16 cellular contexts compared by ENCODE assay signal in the genomic region with DNA sequence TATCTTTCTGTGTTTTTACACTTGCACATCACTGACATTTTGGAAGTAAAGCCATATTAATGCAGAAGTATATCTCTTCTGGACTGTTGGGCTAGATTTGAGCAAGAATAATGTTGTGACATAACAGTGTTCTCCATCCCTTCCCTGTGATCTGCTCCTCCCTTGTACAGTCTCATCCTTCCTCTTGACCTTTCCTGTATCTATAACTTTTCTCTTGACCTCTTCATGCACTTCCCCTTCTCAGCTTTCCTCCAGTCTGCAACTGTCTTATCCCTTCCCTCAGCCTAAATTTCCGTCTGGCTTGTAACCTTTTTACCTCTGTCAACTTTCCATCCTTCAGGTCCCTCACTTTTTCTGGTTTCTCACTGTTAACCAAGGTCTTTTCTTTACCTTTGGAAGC. TPM values are rescaled to one million over a fixed set of nuclear protein-coding genes. Genes with fewer than 3 reads are reported as not detected.
DNase-seq lines count a peak whose midpoint lies in the region; ATAC-seq, FAIRE-seq and TF ChIP-seq lines count a peak whose summit lies in the region.
"Had no signal": no experiment of that assay in that cellular context is flagged by ENCODE, and none has a peak within 500 bp of the region (broad histone marks: within the 10 kb centered on the region; RNA-seq: fewer than 3 reads in every experiment).

No MANE protein-coding gene starts in this region.

- H3K36me3 ChIP-seq in left ventricle myocardium inferior (peaks cover 14% of the 10 kb centered on the region), OCI-LY1 (ENCODE audit: insufficient read depth, low read length) (peaks cover 68% of the 10 kb centered on the region), K562 (ENCODE audit: control insufficient read depth, insufficient read depth, low read length) (no peaks in the 10 kb centered on the region)
- H3K36me3 ChIP-seq: gastrocnemius medialis had no signal

- in situ Hi-C loops in K562 (cut with MboI), result no loop called here

- no peak for TF ChIP-seq CTCF in left ventricle myocardium inferior (IDR thresholded peaks at IDR 0.05; ENCODE audit: borderline replicate concordance)
- no peak for TF ChIP-seq CTCF in OCI-LY1 (IDR thresholded peaks at IDR 0.05; ENCODE audit: low read length)
- no peak for TF ChIP-seq CTCF in K562 (IDR thresholded peaks at IDR 0.05 in 2 of 3, conservative IDR thresholded peaks at IDR 0.05 in 1 of 3; ENCODE audit: insufficient read depth in 2 of 3, low read depth in 1 of 3, low read length in 3 of 3)

- no peaks in the 10 kb centered on the region for H3K9me1 ChIP-seq in K562 (ENCODE audit: control insufficient read depth, insufficient read depth, low read length)

- TF ChIP-seq POLR2A in K562 (conservative IDR thresholded peaks at IDR 0.05), result no peak

- H3K27ac ChIP-seq in left ventricle myocardium inferior (replicated peaks), result no peak overlapping the region
- H3K27ac ChIP-seq in OCI-LY1 (ENCODE audit: low read depth, low read length, poor library complexity, severe bottlenecking), result peak overlapping the region; percentile 24
- H3K27ac ChIP-seq in K562 (ENCODE audit: extremely low read depth, low read depth, low read length), result no peak overlapping the region
- H3K27ac ChIP-seq: gastrocnemius medialis, VCaP had no signal

- H3K27me3 ChIP-seq in left ventricle myocardium inferior (ENCODE audit: low read depth), result no peaks in the 10 kb centered on the region
- H3K27me3 ChIP-seq in OCI-LY1 (ENCODE audit: insufficient read depth, low read length), result no peaks in the 10 kb centered on the region
- H3K27me3 ChIP-seq in K562 (ENCODE audit: control insufficient read depth in 2 of 2, insufficient read depth in 2 of 2, low read length in 2 of 2), result no peaks in the 10 kb centered on the region
- H3K27me3 ChIP-seq: gastrocnemius medialis had no signal

- H3K9me3 Mint-ChIP-seq in stimulated activated naive B cell treated with anti-CD40 and anti-IgM and Interleukin-4, amounts not matched to agents 10 μg/mL and 1 μg/mL and 100 μg/mL, for 72 hours, result no peaks in the 10 kb centered on the region

- no peak for TF ChIP-seq RAD21 in K562 (CRISPR knock-in tag; conservative IDR thresholded peaks at IDR 0.05 in 1 of 2, IDR thresholded peaks at IDR 0.05 in 1 of 2)

- peak overlapping the region in 1 of 2 donors; percentile 3 for H3K4me3 Mint-ChIP-seq in stimulated activated naive B cell treated with anti-CD40 and anti-IgM and Interleukin-4, amounts not matched to agents 10 μg/mL and 1 μg/mL and 100 μg/mL, for 72 hours

- H3K4me1 Mint-ChIP-seq in stimulated activated naive B cell treated with anti-CD40 and anti-IgM and Interleukin-4, amounts not matched to agents 10 μg/mL and 1 μg/mL and 100 μg/mL, for 72 hours, result peaks cover 31 to 64% of the 10 kb centered on the region in 2 donors

- H3K4me1 ChIP-seq in left ventricle myocardium inferior, result peaks cover 39% of the 10 kb centered on the region
- H3K4me1 ChIP-seq in OCI-LY1 (ENCODE audit: insufficient read depth, low read length, severe bottlenecking), result peaks cover 87% of the 10 kb centered on the region
- peaks cover 0 to 7% of the 10 kb centered on the region in 2 experiments; a peak in 2 of 5 replicates for H3K4me1 ChIP-seq in K562 (replicated peaks in 1 of 2; ENCODE audit: control insufficient read depth in 2 of 2, insufficient read depth in 2 of 2, low read length in 2 of 2)

- no peak overlapping the region for H3K9ac ChIP-seq in OCI-LY1 (ENCODE audit: low read length)
- no peak overlapping the region for H3K9ac ChIP-seq in K562 (ENCODE audit: insufficient read depth in 1 of 2, low read depth in 2 of 2, low read length in 2 of 2)

- H3K9me3 ChIP-seq in left ventricle myocardium inferior (replicated peaks), result peaks cover 10% of the 10 kb centered on the region
- no peaks in the 10 kb centered on the region for H3K9me3 ChIP-seq in OCI-LY1 (ENCODE audit: low read length)
- H3K9me3 ChIP-seq in K562 (replicated peaks; ENCODE audit: control insufficient read depth, insufficient read depth, low read depth, low read length), result no peaks in the 10 kb centered on the region
- H3K9me3 ChIP-seq: gastrocnemius medialis had no signal

- H4K20me1 ChIP-seq in OCI-LY1 (ENCODE audit: insufficient read depth, low read length) (peaks cover 6% of the 10 kb centered on the region; the same call in 1 of the 2 replicates), K562 (replicated peaks; ENCODE audit: control insufficient read depth, insufficient read depth, low read length) (no peaks in the 10 kb centered on the region; the same call in 1 of the 2 replicates)

- H3F3A ChIP-seq in OCI-LY1 (ENCODE audit: insufficient read depth, low read length), result no peaks in the 10 kb centered on the region

- H3K4me2 ChIP-seq in OCI-LY1 (ENCODE audit: low read length) (no peak overlapping the region), K562 (ENCODE audit: insufficient read depth, low read length) (no peak overlapping the region)

- 42% methylated on average over 1 of the region's 1 CpG for WGBS in K562 (ENCODE audit: insufficient coverage, low coverage, missing lambda C conversion rate)

- CTCF ChIA-PET in K562 (lab: Yijun Ruan, JAX; ENCODE audit: low intra/inter-chr PET ratio), result no interaction called here

- H3K9me2 ChIP-seq in OCI-LY1 (ENCODE audit: low read depth, low read length), result no peaks in the 10 kb centered on the region

- TF ChIP-seq EP300 in K562 (IDR thresholded peaks at IDR 0.05; ENCODE audit: low read length), result no peak

- FAIRE-seq in K562 (lab: Jason Lieb, UNC) (no peak), GM19239 (lab: Jason Lieb, UNC) (no peak)

- H3K79me2 ChIP-seq in OCI-LY1 (ENCODE audit: insufficient read depth, low read length) (peaks cover 100% of the 10 kb centered on the region), K562 (ENCODE audit: control insufficient read depth, insufficient read depth, low read length) (peaks cover 52% of the 10 kb centered on the region; the same call in 2 of the 3 replicates)

- no peak overlapping the region for H2AFZ ChIP-seq in OCI-LY1 (ENCODE audit: low read length)
- H2AFZ ChIP-seq in K562 (ENCODE audit: low read depth, low read length), result no peak overlapping the region

- peak overlapping the region; percentile 1 for H3K27ac Mint-ChIP-seq in stimulated activated naive B cell treated with anti-CD40 and anti-IgM and Interleukin-4, amounts not matched to agents 10 μg/mL and 1 μg/mL and 100 μg/mL, for 72 hours

- POLR2A ChIA-PET in K562 (lab: Yijun Ruan, JAX), result interaction anchor here (1.0 kb wide), 1 partner anchor 28 kb away, joined by 3 read pairs; no protein-coding TSS in a partner anchor

- H3K36me3 Mint-ChIP-seq in stimulated activated naive B cell treated with anti-CD40 and anti-IgM and Interleukin-4, amounts not matched to agents 10 μg/mL and 1 μg/mL and 100 μg/mL, for 72 hours, result peaks cover 37 to 51% of the 10 kb centered on the region in 2 donors

- no peaks in the 10 kb centered on the region for H3K27me3 Mint-ChIP-seq in stimulated activated naive B cell treated with anti-CD40 and anti-IgM and Interleukin-4, amounts not matched to agents 10 μg/mL and 1 μg/mL and 100 μg/mL, for 72 hours

- DNase-seq in left ventricle myocardium superior (no peak), left ventricle myocardium inferior (no peak), K562 (ENCODE audit: extremely low read depth in 1 of 4, low spot score in 3 of 4) (peak in 1 of 4 experiments; percentile 18), NCI-H748 treated with DMSO at 0.1 percent for 48 hours (lab: John Stamatoyannopoulos, UW) (no peak), GM19239 (ENCODE audit: insufficient read length, low spot score) (no peak), NCI-H2227 treated with DMSO at 0.1 percent for 48 hours (lab: John Stamatoyannopoulos, UW) (no peak)
- no peak for DNase-seq in stimulated activated naive B cell treated with anti-CD40 and anti-IgM and Interleukin-4, amounts not matched to agents 10 μg/mL and 1 μg/mL and 100 μg/mL, for 72 hours
- DNase-seq: gastrocnemius medialis; mesenchymal stem cell; NCI-H1092; NCI-H82; nucleus accumbens; SHP77; stimulated activated CD4-positive, alpha-beta T cell treated with anti-CD3 and anti-CD28 coated beads, Interleukin-4, amount 100 ng/mL, for 4 hours had no signal

- intact Hi-C loops in left ventricle myocardium superior (cut with micrococcal nuclease) (no loop called here), left ventricle myocardium inferior (cut with micrococcal nuclease) (no loop called here), K562 (cut with micrococcal nuclease) (no loop called here)

- peak; percentile 29 for ATAC-seq in left ventricle myocardium superior
- ATAC-seq in K562, result no peak; the same call in 2 of the 3 replicates
- ATAC-seq in stimulated activated naive B cell treated with anti-CD40 and anti-IgM and Interleukin-4, amounts not matched to agents 10 μg/mL and 1 μg/mL and 100 μg/mL, for 72 hours (replicated peaks), result no peak
- ATAC-seq: gastrocnemius medialis had no signal

- H3K4me3 ChIP-seq in left ventricle myocardium inferior (no peak overlapping the region), OCI-LY1 (ENCODE audit: low read depth, low read length, poor library complexity, severe bottlenecking) (no peak overlapping the region), K562 (no peak overlapping the region)
- H3K4me3 ChIP-seq: gastrocnemius medialis had no signal

- no TSS peak for BruUV-seq in K562 (replicated peaks; lab: Mats Ljungman, UMichigan)

TF ChIP-seq in K562, 482 proteins besides CTCF, POLR2A, EP300 and RAD21 (continues in another document):
- TF ChIP-seq CBFA2T3 (IDR thresholded peaks at IDR 0.05) (peak; percentile 33), ZNF263 (CRISPR knock-in tag; IDR thresholded peaks at IDR 0.05; ENCODE audit: borderline replicate concordance) (no peak)

RNA-seq across cellular contexts. Expression of a gene that starts 29.8 kb away (rescaled TPM):
- total RNA-seq in left ventricle myocardium superior, result 23.3 TPM
- 23.8 TPM for total RNA-seq in left ventricle myocardium inferior
- 42.2 and 88.7 TPM in 2 replicates for total RNA-seq in K562 (2011; cell fraction: chromatin; rRNA removed; ENCODE audit: low replicate concordance)
- total RNA-seq in K562 (2011; cell fraction: nucleolus; rRNA removed), result 19.5 and 23.2 TPM in 2 replicates
- 36.6 and 49.6 TPM in 2 replicates for total RNA-seq in K562 (2011; cell fraction: nucleoplasm; rRNA removed)
- 12.1 and 12.4 TPM in 2 replicates for total RNA-seq in K562 (2014; rRNA removed)
- total RNA-seq in K562 (2014; rRNA removed; fragmentation: Illumina TruSeq; extraction: Trizol), result 16.1 and 19.6 TPM in 2 replicates
- total RNA-seq in K562 (2015; rRNA removed; fragmentation: Illumina TruSeq; extraction: Trizol), result 17.1 and 17.2 TPM in 2 replicates
- total RNA-seq in K562 (2021), result 15.3 and 17.0 TPM in 2 replicates
- polyA plus RNA-seq in K562 (2011; rRNA removed), result 24.3 and 24.7 TPM in 2 replicates
- polyA plus RNA-seq in K562 (2011; cell fraction: cytosol; rRNA removed), result 11.6 and 17.3 TPM in 2 replicates
- 34.8 and 45.8 TPM in 2 replicates for polyA plus RNA-seq in K562 (2011; cell fraction: nucleus; rRNA removed)
- 9.0 and 14.7 TPM in 2 replicates for polyA plus RNA-seq in K562 (2012)
- 12.5 and 14.4 TPM in 2 replicates for polyA plus RNA-seq in K562 (2014; fragmentation: Illumina TruSeq; extraction: Trizol)
- polyA plus RNA-seq in K562 (2014; fragmentation: Nextera tagmentation; extraction: Ambion mirVana), result 1 to 10 TPM; 3.2 to 4.7 TPM
- 11.6 and 12.2 TPM in 2 replicates for polyA plus RNA-seq in K562 (2014; rRNA removed)
- polyA minus RNA-seq in K562 (2011; rRNA and poly(A)+ RNA removed), result 37.1 and 46.6 TPM in 2 replicates
- polyA minus RNA-seq in K562 (2011; cell fraction: cytosol; rRNA and poly(A)+ RNA removed), result 16.8 and 20.7 TPM in 2 replicates
- 13.1 and 32.8 TPM in 2 replicates for polyA minus RNA-seq in K562 (2011; cell fraction: nucleus; rRNA and poly(A)+ RNA removed)
